In genomic region chr1:103942029-103942428, GRCh38 we compare ENCODE assay signal across 1 cellular context.
TF ChIP-seq lines count a peak whose summit lies in the region.

No MANE protein-coding gene starts in this region.

TF ChIP-seq in WTC11, 78 proteins besides CTCF, POLR2A, EP300 and RAD21 (continued from another document):
- TF ChIP-seq HMGXB4 (CRISPR knock-in tag; IDR thresholded peaks at IDR 0.05) (no peak), SMAD3 (CRISPR knock-in tag; IDR thresholded peaks at IDR 0.05; ENCODE audit: borderline replicate concordance) (no peak), ATF2 (CRISPR knock-in tag; IDR thresholded peaks at IDR 0.05; ENCODE audit: borderline replicate concordance, low read depth) (no peak), MAX (CRISPR knock-in tag; IDR thresholded peaks at IDR 0.05) (no peak), JAZF1 (CRISPR knock-in tag; IDR thresholded peaks at IDR 0.05) (no peak), FOXK1 (CRISPR knock-in tag; IDR thresholded peaks at IDR 0.05) (no peak)
